1 cellular context compared by ENCODE assay signal in the genomic region with DNA sequence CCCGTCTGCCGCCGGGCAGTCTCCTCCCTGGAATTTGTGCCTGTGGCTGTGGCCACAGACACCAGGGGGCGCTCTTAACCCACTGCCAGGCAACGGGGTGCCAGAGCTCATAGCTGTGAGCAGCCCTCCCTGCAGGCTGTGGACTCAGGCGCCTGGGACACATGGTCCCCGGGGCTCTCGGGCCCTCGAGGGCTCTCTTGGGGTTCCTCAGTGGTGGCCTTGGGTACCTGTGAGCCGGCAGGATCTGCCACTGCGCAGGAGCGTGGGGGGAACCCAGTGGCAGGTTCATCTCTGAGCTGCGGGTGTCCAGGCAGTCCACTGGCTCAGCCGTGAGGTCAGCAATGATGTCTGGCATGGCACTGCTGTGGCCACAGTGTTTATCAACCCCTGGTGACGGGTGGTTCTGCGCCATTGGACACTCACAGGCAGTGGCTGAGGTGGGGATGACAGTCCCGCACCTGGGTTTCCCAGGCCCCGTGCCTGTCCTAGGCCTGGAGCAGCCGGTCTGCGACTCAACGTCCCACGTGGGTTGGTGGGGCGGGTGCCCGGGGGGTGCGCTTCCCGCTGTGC.
TF ChIP-seq lines count a peak whose summit lies in the region.

No MANE protein-coding gene starts in this region.

TF ChIP-seq in HepG2, 621 proteins besides CTCF, POLR2A, EP300 and RAD21 (continued from another document):
- TF ChIP-seq, protein P1, sequence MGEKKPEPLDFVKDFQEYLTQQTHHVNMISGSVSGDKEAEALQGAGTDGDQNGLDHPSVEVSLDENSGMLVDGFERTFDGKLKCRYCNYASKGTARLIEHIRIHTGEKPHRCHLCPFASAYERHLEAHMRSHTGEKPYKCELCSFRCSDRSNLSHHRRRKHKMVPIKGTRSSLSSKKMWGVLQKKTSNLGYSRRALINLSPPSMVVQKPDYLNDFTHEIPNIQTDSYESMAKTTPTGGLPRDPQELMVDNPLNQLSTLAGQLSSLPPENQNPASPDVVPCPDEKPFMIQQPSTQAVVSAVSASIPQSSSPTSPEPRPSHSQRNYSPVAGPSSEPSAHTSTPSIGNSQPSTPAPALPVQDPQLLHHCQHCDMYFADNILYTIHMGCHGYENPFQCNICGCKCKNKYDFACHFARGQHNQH (CRISPR knock-in tag; IDR thresholded peaks at IDR 0.05) = 0 out of 2 replicates have a peak, but pooled peaks have one; percentile 22
- TF ChIP-seq CHD4 (IDR thresholded peaks at IDR 0.05; ENCODE audit: borderline replicate concordance, low read length) (no peak), XRCC5 (optimal IDR thresholded peaks at IDR 0.05; ENCODE audit: low read length) (peak; percentile 78), ZBTB38 (CRISPR knock-in tag; IDR thresholded peaks at IDR 0.05) (0 out of 2 replicates have a peak, but pooled peaks have one; percentile 18), HNRNPLL (IDR thresholded peaks at IDR 0.05; ENCODE audit: low read depth, low read length, poor library complexity, severe bottlenecking) (peak; percentile 22), KAT8 (CRISPR knock-in tag; IDR thresholded peaks at IDR 0.05) (no peak)
